Comparison of ENCODE assay signal across 1 cellular context in the genomic region with DNA sequence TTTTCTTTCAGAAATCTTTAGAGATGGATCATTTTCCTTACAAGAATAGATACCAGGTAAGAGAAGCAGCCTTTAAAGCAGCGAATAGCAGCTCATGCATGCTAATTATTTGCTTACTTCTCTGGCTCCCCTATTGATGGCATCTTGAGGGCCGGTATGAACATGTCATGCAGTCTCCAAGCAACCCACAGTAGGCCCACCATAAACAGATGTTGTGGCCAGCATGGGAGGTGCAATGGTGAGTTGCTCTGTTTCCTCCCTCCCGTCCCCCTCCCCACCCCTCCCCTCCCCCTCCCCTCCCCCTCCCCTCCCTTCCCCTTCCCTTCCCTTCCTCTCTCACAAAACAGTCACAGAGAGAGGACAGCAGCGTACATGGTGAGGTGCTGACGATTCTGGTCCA.
TF ChIP-seq lines count a peak whose summit lies in the region.

No MANE protein-coding gene starts in this region.

TF ChIP-seq in GM23338, 12 proteins besides CTCF, POLR2A, EP300 and RAD21 (continued from another document):
- TF ChIP-seq, protein P1, sequence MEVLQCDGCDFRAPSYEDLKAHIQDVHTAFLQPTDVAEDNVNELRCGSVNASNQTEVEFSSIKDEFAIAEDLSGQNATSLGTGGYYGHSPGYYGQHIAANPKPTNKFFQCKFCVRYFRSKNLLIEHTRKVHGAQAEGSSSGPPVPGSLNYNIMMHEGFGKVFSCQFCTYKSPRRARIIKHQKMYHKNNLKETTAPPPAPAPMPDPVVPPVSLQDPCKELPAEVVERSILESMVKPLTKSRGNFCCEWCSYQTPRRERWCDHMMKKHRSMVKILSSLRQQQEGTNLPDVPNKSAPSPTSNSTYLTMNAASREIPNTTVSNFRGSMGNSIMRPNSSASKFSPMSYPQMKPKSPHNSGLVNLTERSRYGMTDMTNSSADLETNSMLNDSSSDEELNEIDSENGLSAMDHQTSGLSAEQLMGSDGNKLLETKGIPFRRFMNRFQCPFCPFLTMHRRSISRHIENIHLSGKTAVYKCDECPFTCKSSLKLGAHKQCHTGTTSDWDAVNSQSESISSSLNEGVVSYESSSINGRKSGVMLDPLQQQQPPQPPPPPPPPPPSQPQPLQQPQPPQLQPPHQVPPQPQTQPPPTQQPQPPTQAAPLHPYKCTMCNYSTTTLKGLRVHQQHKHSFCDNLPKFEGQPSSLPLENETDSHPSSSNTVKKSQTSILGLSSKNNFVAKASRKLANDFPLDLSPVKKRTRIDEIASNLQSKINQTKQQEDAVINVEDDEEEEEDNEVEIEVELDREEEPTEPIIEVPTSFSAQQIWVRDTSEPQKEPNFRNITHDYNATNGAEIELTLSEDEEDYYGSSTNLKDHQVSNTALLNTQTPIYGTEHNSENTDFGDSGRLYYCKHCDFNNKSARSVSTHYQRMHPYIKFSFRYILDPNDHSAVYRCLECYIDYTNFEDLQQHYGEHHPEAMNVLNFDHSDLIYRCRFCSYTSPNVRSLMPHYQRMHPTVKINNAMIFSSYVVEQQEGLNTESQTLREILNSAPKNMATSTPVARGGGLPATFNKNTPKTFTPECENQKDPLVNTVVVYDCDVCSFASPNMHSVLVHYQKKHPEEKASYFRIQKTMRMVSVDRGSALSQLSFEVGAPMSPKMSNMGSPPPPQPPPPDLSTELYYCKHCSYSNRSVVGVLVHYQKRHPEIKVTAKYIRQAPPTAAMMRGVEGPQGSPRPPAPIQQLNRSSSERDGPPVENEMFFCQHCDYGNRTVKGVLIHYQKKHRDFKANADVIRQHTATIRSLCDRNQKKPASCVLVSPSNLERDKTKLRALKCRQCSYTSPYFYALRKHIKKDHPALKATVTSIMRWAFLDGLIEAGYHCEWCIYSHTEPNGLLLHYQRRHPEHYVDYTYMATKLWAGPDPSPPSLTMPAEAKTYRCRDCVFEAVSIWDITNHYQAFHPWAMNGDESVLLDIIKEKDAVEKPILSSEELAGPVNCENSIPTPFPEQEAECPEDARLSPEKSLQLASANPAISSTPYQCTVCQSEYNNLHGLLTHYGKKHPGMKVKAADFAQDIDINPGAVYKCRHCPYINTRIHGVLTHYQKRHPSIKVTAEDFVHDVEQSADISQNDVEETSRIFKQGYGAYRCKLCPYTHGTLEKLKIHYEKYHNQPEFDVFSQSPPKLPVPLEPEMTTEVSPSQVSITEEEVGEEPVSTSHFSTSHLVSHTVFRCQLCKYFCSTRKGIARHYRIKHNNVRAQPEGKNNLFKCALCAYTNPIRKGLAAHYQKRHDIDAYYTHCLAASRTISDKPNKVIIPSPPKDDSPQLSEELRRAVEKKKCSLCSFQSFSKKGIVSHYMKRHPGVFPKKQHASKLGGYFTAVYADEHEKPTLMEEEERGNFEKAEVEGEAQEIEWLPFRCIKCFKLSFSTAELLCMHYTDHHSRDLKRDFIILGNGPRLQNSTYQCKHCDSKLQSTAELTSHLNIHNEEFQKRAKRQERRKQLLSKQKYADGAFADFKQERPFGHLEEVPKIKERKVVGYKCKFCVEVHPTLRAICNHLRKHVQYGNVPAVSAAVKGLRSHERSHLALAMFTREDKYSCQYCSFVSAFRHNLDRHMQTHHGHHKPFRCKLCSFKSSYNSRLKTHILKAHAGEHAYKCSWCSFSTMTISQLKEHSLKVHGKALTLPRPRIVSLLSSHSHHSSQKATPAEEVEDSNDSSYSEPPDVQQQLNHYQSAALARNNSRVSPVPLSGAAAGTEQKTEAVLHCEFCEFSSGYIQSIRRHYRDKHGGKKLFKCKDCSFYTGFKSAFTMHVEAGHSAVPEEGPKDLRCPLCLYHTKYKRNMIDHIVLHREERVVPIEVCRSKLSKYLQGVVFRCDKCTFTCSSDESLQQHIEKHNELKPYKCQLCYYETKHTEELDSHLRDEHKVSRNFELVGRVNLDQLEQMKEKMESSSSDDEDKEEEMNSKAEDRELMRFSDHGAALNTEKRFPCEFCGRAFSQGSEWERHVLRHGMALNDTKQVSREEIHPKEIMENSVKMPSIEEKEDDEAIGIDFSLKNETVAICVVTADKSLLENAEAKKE (CRISPR knock-in tag; IDR thresholded peaks at IDR 0.05), result no peak
- TF ChIP-seq STAT1 (IDR thresholded peaks at IDR 0.05; ENCODE audit: unreplicated experiment) (no peak), ZNF114 (CRISPR knock-in tag; IDR thresholded peaks at IDR 0.05) (no peak), EZH2phosphoT487 (IDR thresholded peaks at IDR 0.05; ENCODE audit: unreplicated experiment) (no peak), POLR2AphosphoS5 (IDR thresholded peaks at IDR 0.05; ENCODE audit: low read depth) (no peak), CREB1 (CRISPR knock-in tag; IDR thresholded peaks at IDR 0.05; ENCODE audit: low read depth) (no peak), NANOG (IDR thresholded peaks at IDR 0.05; ENCODE audit: borderline replicate concordance) (no peak), EZH2 (IDR thresholded peaks at IDR 0.05; ENCODE audit: low read depth, unreplicated experiment) (no peak), ZNF331 (CRISPR knock-in tag; IDR thresholded peaks at IDR 0.05; ENCODE audit: low read depth) (no peak)
- TF ChIP-seq, protein P2, sequence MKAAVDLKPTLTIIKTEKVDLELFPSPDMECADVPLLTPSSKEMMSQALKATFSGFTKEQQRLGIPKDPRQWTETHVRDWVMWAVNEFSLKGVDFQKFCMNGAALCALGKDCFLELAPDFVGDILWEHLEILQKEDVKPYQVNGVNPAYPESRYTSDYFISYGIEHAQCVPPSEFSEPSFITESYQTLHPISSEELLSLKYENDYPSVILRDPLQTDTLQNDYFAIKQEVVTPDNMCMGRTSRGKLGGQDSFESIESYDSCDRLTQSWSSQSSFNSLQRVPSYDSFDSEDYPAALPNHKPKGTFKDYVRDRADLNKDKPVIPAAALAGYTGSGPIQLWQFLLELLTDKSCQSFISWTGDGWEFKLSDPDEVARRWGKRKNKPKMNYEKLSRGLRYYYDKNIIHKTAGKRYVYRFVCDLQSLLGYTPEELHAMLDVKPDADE (IDR thresholded peaks at IDR 0.05), result no peak
- TF ChIP-seq, protein P3, sequence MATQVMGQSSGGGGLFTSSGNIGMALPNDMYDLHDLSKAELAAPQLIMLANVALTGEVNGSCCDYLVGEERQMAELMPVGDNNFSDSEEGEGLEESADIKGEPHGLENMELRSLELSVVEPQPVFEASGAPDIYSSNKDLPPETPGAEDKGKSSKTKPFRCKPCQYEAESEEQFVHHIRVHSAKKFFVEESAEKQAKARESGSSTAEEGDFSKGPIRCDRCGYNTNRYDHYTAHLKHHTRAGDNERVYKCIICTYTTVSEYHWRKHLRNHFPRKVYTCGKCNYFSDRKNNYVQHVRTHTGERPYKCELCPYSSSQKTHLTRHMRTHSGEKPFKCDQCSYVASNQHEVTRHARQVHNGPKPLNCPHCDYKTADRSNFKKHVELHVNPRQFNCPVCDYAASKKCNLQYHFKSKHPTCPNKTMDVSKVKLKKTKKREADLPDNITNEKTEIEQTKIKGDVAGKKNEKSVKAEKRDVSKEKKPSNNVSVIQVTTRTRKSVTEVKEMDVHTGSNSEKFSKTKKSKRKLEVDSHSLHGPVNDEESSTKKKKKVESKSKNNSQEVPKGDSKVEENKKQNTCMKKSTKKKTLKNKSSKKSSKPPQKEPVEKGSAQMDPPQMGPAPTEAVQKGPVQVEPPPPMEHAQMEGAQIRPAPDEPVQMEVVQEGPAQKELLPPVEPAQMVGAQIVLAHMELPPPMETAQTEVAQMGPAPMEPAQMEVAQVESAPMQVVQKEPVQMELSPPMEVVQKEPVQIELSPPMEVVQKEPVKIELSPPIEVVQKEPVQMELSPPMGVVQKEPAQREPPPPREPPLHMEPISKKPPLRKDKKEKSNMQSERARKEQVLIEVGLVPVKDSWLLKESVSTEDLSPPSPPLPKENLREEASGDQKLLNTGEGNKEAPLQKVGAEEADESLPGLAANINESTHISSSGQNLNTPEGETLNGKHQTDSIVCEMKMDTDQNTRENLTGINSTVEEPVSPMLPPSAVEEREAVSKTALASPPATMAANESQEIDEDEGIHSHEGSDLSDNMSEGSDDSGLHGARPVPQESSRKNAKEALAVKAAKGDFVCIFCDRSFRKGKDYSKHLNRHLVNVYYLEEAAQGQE (IDR thresholded peaks at IDR 0.05; ENCODE audit: unreplicated experiment), result no peak
